Comparison of ENCODE assay signal across 8 cellular contexts in genomic region chr20:54680872-54681297, GRCh38.
DNase-seq lines count a peak whose midpoint lies in the region; ATAC-seq and FAIRE-seq lines count a peak whose summit lies in the region.

No MANE protein-coding gene starts in this region.

- peaks cover 12% of the 10 kb centered on the region for H3K27me3 Mint-ChIP-seq in activated T-cell treated with anti-CD3 and anti-CD28 coated beads, Interleukin-2, amount 50 U/mL, for 4 hours (ENCODE audit: low read depth)

- no peak for ATAC-seq in activated T-cell treated with anti-CD3 and anti-CD28 coated beads, Interleukin-2, amount 50 U/mL, for 4 hours
- ATAC-seq in HG02840 (IDR thresholded peaks at IDR 0.05; ENCODE audit: low FRiP score, unreplicated experiment) (no peak), HG03378 (IDR thresholded peaks at IDR 0.05; ENCODE audit: unreplicated experiment) (no peak)

- peak; percentile 39 for FAIRE-seq in TTC549 (lab: Jason Lieb, UNC)

- no peaks in the 10 kb centered on the region for H3K27me3 ChIP-seq in Karpas-422 (ENCODE audit: low read length)

- H3K4me1 Mint-ChIP-seq in activated T-cell treated with anti-CD3 and anti-CD28 coated beads, Interleukin-2, amount 50 U/mL, for 4 hours (ENCODE audit: low read depth) = no peaks in the 10 kb centered on the region

- H3K9ac ChIP-seq in Karpas-422 (ENCODE audit: low read length) = no peak overlapping the region

- no peaks in the 10 kb centered on the region for H3K79me2 ChIP-seq in Karpas-422 (ENCODE audit: low read length)

- H3K9me2 ChIP-seq in Karpas-422 (replicated peaks; ENCODE audit: insufficient read depth, low read length) = no peaks in the 10 kb centered on the region

- peak; percentile 28 to 35 for DNase-seq in activated T-cell treated with anti-CD3 and anti-CD28 coated beads, Interleukin-2, amount 50 U/mL, for 48 hours
- DNase-seq in activated T-cell treated with anti-CD3 and anti-CD28 coated beads, Interleukin-2, amount 50 U/mL, for 4 hours = no peak
- DNase-seq in Karpas-422 (peak; percentile 77), globus pallidus (ENCODE audit: low spot score) (peak; percentile 8), smooth muscle cell of the brain vasculature (ENCODE audit: low read depth, low spot score) (peak; percentile 13)

- H3K4me3 Mint-ChIP-seq in activated T-cell treated with anti-CD3 and anti-CD28 coated beads, Interleukin-2, amount 50 U/mL, for 4 hours = no peak overlapping the region

- H3K27ac ChIP-seq in Karpas-422 (ENCODE audit: low read length) = no peak overlapping the region

- H3K36me3 ChIP-seq in Karpas-422 (ENCODE audit: insufficient read depth, low read length) = no peaks in the 10 kb centered on the region

- no peak overlapping the region for H2AFZ ChIP-seq in Karpas-422 (ENCODE audit: low read length)

- H3K9me3 ChIP-seq in Karpas-422 (ENCODE audit: low read length) = no peaks in the 10 kb centered on the region

- no peak overlapping the region for H3K4me2 ChIP-seq in Karpas-422 (ENCODE audit: low read depth, low read length, poor library complexity, severe bottlenecking)

- H3K9me3 Mint-ChIP-seq in activated T-cell treated with anti-CD3 and anti-CD28 coated beads, Interleukin-2, amount 50 U/mL, for 4 hours = no peaks in the 10 kb centered on the region

- no peaks in the 10 kb centered on the region for H3K4me1 ChIP-seq in Karpas-422 (ENCODE audit: low read length)

- H4K20me1 ChIP-seq in Karpas-422 (ENCODE audit: insufficient read depth, low read depth, low read length) = no peaks in the 10 kb centered on the region

- H3K36me3 Mint-ChIP-seq in activated T-cell treated with anti-CD3 and anti-CD28 coated beads, Interleukin-2, amount 50 U/mL, for 4 hours (ENCODE audit: insufficient read depth) = no peaks in the 10 kb centered on the region

- H3K4me3 ChIP-seq in Karpas-422 (ENCODE audit: low read length) = no peak overlapping the region
